ENCODE assay signal across 13 cellular contexts in the genomic region with DNA sequence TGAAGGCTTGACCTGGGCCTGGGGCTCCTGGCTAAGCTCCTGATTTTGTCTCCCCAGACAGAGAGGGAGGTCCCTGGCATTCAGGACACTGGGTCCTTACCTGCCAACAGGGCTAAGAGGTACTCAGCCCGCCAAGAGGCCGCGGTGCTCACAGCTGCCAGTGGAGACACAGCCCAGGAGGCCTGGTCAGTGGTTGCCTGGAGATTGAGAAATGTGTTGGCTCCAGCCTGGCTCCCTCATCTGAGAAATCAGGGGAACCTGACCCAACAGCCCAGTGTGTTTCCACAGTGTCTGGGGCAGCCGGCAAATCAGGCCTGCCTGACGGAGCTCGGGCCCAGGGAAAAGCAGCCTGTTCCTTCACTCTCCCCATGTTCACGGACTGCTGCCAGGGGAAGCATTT.
DNase-seq lines count a peak whose midpoint lies in the region; ATAC-seq and TF ChIP-seq lines count a peak whose summit lies in the region.
"Had no signal": no experiment of that assay in that cellular context is flagged by ENCODE, and none has a peak within 500 bp of the region (broad histone marks: within the 10 kb centered on the region; RNA-seq: fewer than 3 reads in every experiment).

No MANE protein-coding gene starts in this region.

- TF ChIP-seq POLR2A in adrenal gland (IDR thresholded peaks at IDR 0.05) (no peak), sigmoid colon (IDR thresholded peaks at IDR 0.05) (no peak)

- DNase-seq in Ammon's horn (ENCODE audit: low spot score) (peak; percentile 57), adrenal gland (peak in 5 of 7 donors; percentile 10 to 68 (median 29)), left ventricle myocardium superior (peak; percentile 58), sigmoid colon (peak; percentile 94), NCI-H2227 treated with DMSO at 0.1 percent for 48 hours (lab: John Stamatoyannopoulos, UW) (no peak), NCI-H2171 (lab: John Stamatoyannopoulos, UW) (no peak)
- DNase-seq: activated CD8-positive, alpha-beta T cell treated with anti-CD3 and anti-CD28 coated beads, Interleukin-2, amount 10 ng/mL, durations not matched to agents 7 days and 5 days; effector memory CD8-positive, alpha-beta T cell; stimulated activated naive CD4-positive, alpha-beta T cell; T-helper 2 cell had no signal

- H3K27ac ChIP-seq in adrenal gland: peak overlapping the region in 2 of 5 donors; percentile 44 to 75
- H3K27ac ChIP-seq in sigmoid colon: peak overlapping the region; percentile 12 to 82 (median 73)

- peak in 1 of 4 donors; percentile 71 for TF ChIP-seq EP300 in sigmoid colon (IDR thresholded peaks at IDR 0.05)

- no peaks in the 10 kb centered on the region for H3K9me3 ChIP-seq in adrenal gland (replicated peaks in 1 of 3)
- H3K9me3 ChIP-seq in sigmoid colon: no peaks in the 10 kb centered on the region

- H3K4me3 ChIP-seq in adrenal gland: no peak overlapping the region
- H3K4me3 ChIP-seq in sigmoid colon: no peak overlapping the region

- no peak for TF ChIP-seq CTCF in adrenal gland (IDR thresholded peaks at IDR 0.05)
- TF ChIP-seq CTCF in sigmoid colon (IDR thresholded peaks at IDR 0.05): no peak

- WGBS in adrenal gland, 4 donors: 81 to 97% (median 95%) methylated on average over 4 to 7 of the region's 7 CpGs; no CpG with 5 or more reads in 1 of the 4 donors
- 95 to 98% methylated on average over 7 of the region's 7 CpGs for WGBS in sigmoid colon, 2 donors

- ATAC-seq in left ventricle myocardium superior (peak; percentile 67), HG03460 (IDR thresholded peaks at IDR 0.05; ENCODE audit: unreplicated experiment) (no peak), GM21381 (IDR thresholded peaks at IDR 0.05; ENCODE audit: unreplicated experiment) (no peak)
- ATAC-seq: activated CD8-positive, alpha-beta T cell treated with anti-CD3 and anti-CD28 coated beads, Interleukin-2, amount 10 ng/mL, durations not matched to agents 7 days and 5 days; activated naive CD4-positive, alpha-beta T cell treated with anti-CD3 and anti-CD28 coated beads, Interleukin-2, amount 50 U/mL, for 72 hours; effector memory CD8-positive, alpha-beta T cell had no signal

- H3K4me1 ChIP-seq in adrenal gland (replicated peaks in 1 of 2): peaks cover 6 to 22% of the 10 kb centered on the region in 2 donors
- peaks cover 0 to 35% (median 20%) of the 10 kb centered on the region in 4 donors for H3K4me1 ChIP-seq in sigmoid colon

- H3K36me3 ChIP-seq in adrenal gland (replicated peaks in 1 of 2) (no peaks in the 10 kb centered on the region), sigmoid colon (no peaks in the 10 kb centered on the region)

- intact Hi-C loops in adrenal gland (cut with DNase I): no loop called here
- intact Hi-C loops in left ventricle myocardium superior (cut with micrococcal nuclease): no loop called here
- intact Hi-C loops in sigmoid colon (cut with DNase I): loop anchor here (5.0 kb wide), 1 partner anchor 56 kb away; no protein-coding TSS in a partner anchor

- no peaks in the 10 kb centered on the region for H3K27me3 ChIP-seq in adrenal gland
- no peaks in the 10 kb centered on the region for H3K27me3 ChIP-seq in sigmoid colon

Comparison
In these comparisons a context has a peak if more than half of its experiments do, and no peak if none do; other contexts are left out.
1. DNase-seq: peak in Ammon's horn (single experiment), adrenal gland (5 of 7), left ventricle myocardium superior (single experiment) and sigmoid colon (single experiment); none in NCI-H2227 treated with DMSO at 0.1 percent for 48 hours (single experiment) and NCI-H2171 (single experiment).